29 cellular contexts compared by ENCODE assay signal in genomic region chr4:20298986-20299385, GRCh38. TPM values are rescaled to one million over a fixed set of nuclear protein-coding genes. Genes with fewer than 3 reads are reported as not detected.
"Had no signal": no experiment of that assay in that cellular context is flagged by ENCODE, and none has a peak within 500 bp of the region (broad histone marks: within the 10 kb centered on the region; RNA-seq: fewer than 3 reads in every experiment).

No MANE protein-coding gene starts in this region.

- H3K36me3 ChIP-seq: adrenal gland, cardiac muscle cell, colonic mucosa, esophagus squamous epithelium, WERI-Rb-1 had no signal

- H3K36me3 Mint-ChIP-seq: activated naive CD8-positive, alpha-beta T cell had no signal

- H3K4me1 Mint-ChIP-seq: activated B cell treated with CpG ODN at 0.5 μM for 24 hours; activated T-helper 17 cell treated with anti-CD3 and anti-CD28 coated beads, Interleukin-2, amount 50 U/mL, for 72 hours; T-helper 17 cell had no signal

- H3K9me3 Mint-ChIP-seq: activated B cell treated with CpG ODN at 0.5 μM for 24 hours; activated CD8-positive, alpha-beta T cell treated with anti-CD3 and anti-CD28 coated beads for 36 hours; activated T-cell treated with anti-CD3 and anti-CD28 coated beads, Interleukin-2, amount 50 U/mL, for 4 hours; activated T-helper 17 cell treated with anti-CD3 and anti-CD28 coated beads, Interleukin-2, amount 50 U/mL, for 72 hours; T-helper 2 cell treated with Interferon-gamma antibody and Interleukin-4, amounts not matched to agents 5 μg/mL and 100 μg/mL, for 36 hours had no signal

- H3K4me3 ChIP-seq: adrenal gland, body of pancreas, cardiac muscle cell, colonic mucosa, esophagus squamous epithelium had no signal

- DNase-seq: activated B cell treated with CpG ODN at 0.5 μM for 24 hours; activated CD4-positive, alpha-beta T cell treated with anti-CD3 and anti-CD28 coated beads for 48 hours; activated CD4-positive, alpha-beta T cell treated with anti-CD3 and anti-CD28 coated beads, Interleukin-2, amount 50 U/mL, for 1 hour; activated CD4-positive, alpha-beta T cell treated with anti-CD3 and anti-CD28 coated beads, Interleukin-2, amount 50 U/mL, for 48 hours; activated CD8-positive, alpha-beta memory T cell treated with anti-CD3 and anti-CD28 coated beads for 24 hours; activated CD8-positive, alpha-beta T cell treated with anti-CD3 and anti-CD28 coated beads for 36 hours; activated effector memory CD4-positive, alpha-beta T cell treated with Interleukin-2 at 50 U/mL for 16 hours; activated gamma-delta T cell treated with Interleukin-2 at 50 U/mL for 16 hours; activated naive CD4-positive, alpha-beta T cell treated with anti-CD3 and anti-CD28 coated beads, Interleukin-2, amount 50 U/mL, for 16 hours; activated naive CD4-positive, alpha-beta T cell treated with Interleukin-2 at 50 U/mL for 16 hours; activated T-cell treated with anti-CD3 and anti-CD28 coated beads, Interleukin-2, amount 50 U/mL, for 4 hours; aorta; central memory CD4-positive, alpha-beta T cell; cerebellar nuclear complex; colonic mucosa; effector CD8-positive, alpha-beta T cell; esophagus squamous epithelium; T-helper 1 cell; T-helper 17 cell; T1000; WERI-Rb-1 had no signal

- H3K27me3 ChIP-seq: adrenal gland, body of pancreas, cardiac muscle cell, colonic mucosa, esophagus squamous epithelium had no signal

- ATAC-seq: activated CD4-positive, CD25-positive, alpha-beta regulatory T cell treated with anti-CD3 and anti-CD28 coated beads, Interleukin-2, amount 50 U/mL, for 24 hours; activated CD8-positive, alpha-beta T cell treated with anti-CD3 and anti-CD28 coated beads for 36 hours; activated T-cell treated with anti-CD3 and anti-CD28 coated beads, Interleukin-2, amount 50 U/mL, for 4 hours; activated T-helper 17 cell treated with anti-CD3 and anti-CD28 coated beads, Interleukin-2, amount 50 U/mL, for 72 hours; body of pancreas; T-helper 17 cell had no signal

- H3K27ac Mint-ChIP-seq: activated B cell treated with CpG ODN at 0.5 μM for 24 hours; activated CD8-positive, alpha-beta T cell treated with anti-CD3 and anti-CD28 coated beads for 36 hours; activated naive CD8-positive, alpha-beta T cell; activated T-helper 17 cell treated with anti-CD3 and anti-CD28 coated beads, Interleukin-2, amount 50 U/mL, for 72 hours; T-helper 17 cell; T-helper 2 cell treated with Interferon-gamma antibody and Interleukin-4, amounts not matched to agents 5 μg/mL and 100 μg/mL, for 36 hours had no signal

- H3K27me3 Mint-ChIP-seq: activated B cell treated with CpG ODN at 0.5 μM for 24 hours; activated naive CD8-positive, alpha-beta T cell; activated T-helper 17 cell treated with anti-CD3 and anti-CD28 coated beads, Interleukin-2, amount 50 U/mL, for 72 hours; T-helper 17 cell had no signal

- H3K27ac ChIP-seq: adrenal gland, body of pancreas, cardiac muscle cell, colonic mucosa, epithelial cell of prostate, esophagus squamous epithelium, WERI-Rb-1 had no signal

- H3K4me1 ChIP-seq: body of pancreas, colonic mucosa, esophagus squamous epithelium had no signal

- H3K9me3 ChIP-seq: adrenal gland, body of pancreas, colonic mucosa, esophagus squamous epithelium had no signal

- H3K4me3 Mint-ChIP-seq: activated B cell treated with CpG ODN at 0.5 μM for 24 hours; activated CD8-positive, alpha-beta T cell treated with anti-CD3 and anti-CD28 coated beads for 36 hours; activated naive CD8-positive, alpha-beta T cell; activated T-cell treated with anti-CD3 and anti-CD28 coated beads, Interleukin-2, amount 50 U/mL, for 4 hours; activated T-helper 17 cell treated with anti-CD3 and anti-CD28 coated beads, Interleukin-2, amount 50 U/mL, for 72 hours; T-helper 17 cell; T-helper 2 cell treated with Interferon-gamma antibody and Interleukin-4, amounts not matched to agents 5 μg/mL and 100 μg/mL, for 36 hours had no signal

RNA-seq across cellular contexts. Expression of gene SLIT2, which starts 47.3 kb away (rescaled TPM):
- total RNA-seq: activated CD8-positive, alpha-beta T cell treated with anti-CD3 and anti-CD28 coated beads for 36 hours; activated T-helper 17 cell treated with anti-CD3 and anti-CD28 coated beads, Interleukin-2, amount 50 U/mL, for 72 hours; T-helper 17 cell had no signal
